In genomic region chr1:205976708-205977107, GRCh38 we compare ENCODE assay signal across 9 cellular contexts. TPM values are rescaled to one million over a fixed set of nuclear protein-coding genes. Genes with fewer than 3 reads are reported as not detected.
A peak's percentile ranks its signal among the peaks of the same experiment; 100 is the strongest.
DNase-seq lines count a peak whose midpoint lies in the region; ATAC-seq and TF ChIP-seq lines count a peak whose summit lies in the region.
"Had no signal": no experiment of that assay in that cellular context is flagged by ENCODE, and none has a peak within 500 bp of the region (broad histone marks: within the 10 kb centered on the region; RNA-seq: fewer than 3 reads in every experiment).

No MANE protein-coding gene starts in this region.

- peaks cover 10% of the 10 kb centered on the region for H3K9me3 Mint-ChIP-seq in GM23338

- H3K9me2 ChIP-seq in GM23338 (ENCODE audit: insufficient read depth), result no peaks in the 10 kb centered on the region

- no peaks in the 10 kb centered on the region for H3K79me2 ChIP-seq in GM23338 (replicated peaks; ENCODE audit: insufficient read depth)

- H3K27ac ChIP-seq in GM23338 (ENCODE audit: low read depth) (no peak overlapping the region), psoas muscle (peak overlapping the region; percentile 58)
- H3K27ac ChIP-seq: gastroesophageal sphincter had no signal

- intact Hi-C loops in psoas muscle (cut with DNase I), result loop anchor here (1.0 to 10.0 kb wide), 6 partner anchors 57 to 382 kb away; no protein-coding TSS in a partner anchor

- no peaks in the 10 kb centered on the region for H4K20me1 ChIP-seq in GM23338 (replicated peaks; ENCODE audit: insufficient read depth)

- H3K36me3 ChIP-seq in GM23338 (ENCODE audit: insufficient read depth) (no peaks in the 10 kb centered on the region), psoas muscle (ENCODE audit: insufficient read depth in 1 of 2, low read depth in 1 of 2) (no peaks in the 10 kb centered on the region)
- H3K36me3 ChIP-seq: gastroesophageal sphincter had no signal

- no peak overlapping the region for H3K4me3 Mint-ChIP-seq in GM23338

- peaks cover 7% of the 10 kb centered on the region for H3K27me3 Mint-ChIP-seq in GM23338 (ENCODE audit: insufficient read depth, low read depth, poor library complexity)

- H3K4me1 ChIP-seq in GM23338 (ENCODE audit: insufficient read depth) (no peaks in the 10 kb centered on the region), psoas muscle (peaks cover 12% of the 10 kb centered on the region)
- H3K4me1 ChIP-seq: gastroesophageal sphincter had no signal

- peaks cover 10% of the 10 kb centered on the region; the same call in 1 of the 2 replicates for H3F3A ChIP-seq in GM23338 (replicated peaks; ENCODE audit: low read depth)

- ATAC-seq in GM23338 (peak; percentile 58), psoas muscle (peak; percentile 85 to 94 (median 91)), GM21786 (IDR thresholded peaks at IDR 0.05; ENCODE audit: unreplicated experiment) (no peak), GM21576 (IDR thresholded peaks at IDR 0.05; ENCODE audit: unreplicated experiment) (no peak)

- peak; percentile 41 for DNase-seq in GM23338 (ENCODE audit: low spot score)
- peak; percentile 89 for DNase-seq in NCI-H526 treated with DMSO at 0.1 percent for 48 hours (lab: John Stamatoyannopoulos, UW)
- DNase-seq in fibroblast of pulmonary artery (ENCODE audit: low read depth), result peak; percentile 41
- peak; percentile 33 to 79 for DNase-seq in psoas muscle
- DNase-seq in amniotic stem cell (lab: John Stamatoyannopoulos, UW), result no peak
- no peak for DNase-seq in mucosa of gallbladder (ENCODE audit: low spot score)

- TF ChIP-seq CTCF in GM23338 (conservative IDR thresholded peaks at IDR 0.05; ENCODE audit: low read depth in 2 of 2) (no peak), fibroblast of pulmonary artery (IDR thresholded peaks at IDR 0.05; ENCODE audit: low read length, missing control alignments) (no peak), psoas muscle (IDR thresholded peaks at IDR 0.05) (no peak)

- H3K27me3 ChIP-seq in GM23338 (ENCODE audit: insufficient read depth), result no peaks in the 10 kb centered on the region
- H3K27me3 ChIP-seq in psoas muscle (ENCODE audit: insufficient read depth in 3 of 3, low read length in 2 of 3), result no peaks in the 10 kb centered on the region

- no peak overlapping the region for H3K4me2 ChIP-seq in GM23338

- peak overlapping the region; percentile 21; the same call in 1 of the 2 replicates for H2AFZ ChIP-seq in GM23338

- WGBS in psoas muscle, 3 donors, result 26 to 31% (median 28%) methylated on average over 7 of the region's 7 CpGs

- no peak overlapping the region for H3K27ac Mint-ChIP-seq in GM23338

- H3K4me1 Mint-ChIP-seq in GM23338, result peaks cover 2% of the 10 kb centered on the region; the same call in 2 of the 3 replicates

- no peaks in the 10 kb centered on the region; the same call in 2 of the 3 replicates for H3K36me3 Mint-ChIP-seq in GM23338 (ENCODE audit: low read depth)

- no peaks in the 10 kb centered on the region for H3K9me3 ChIP-seq in psoas muscle
- H3K9me3 ChIP-seq: gastroesophageal sphincter had no signal

- H3K4me3 ChIP-seq in GM23338, result no peak overlapping the region
- no peak overlapping the region for H3K4me3 ChIP-seq in fibroblast of pulmonary artery (replicated peaks; ENCODE audit: low read depth, low read length)
- H3K4me3 ChIP-seq in psoas muscle, result no peak overlapping the region
- H3K4me3 ChIP-seq: gastroesophageal sphincter had no signal

TF ChIP-seq in GM23338, 12 proteins besides CTCF, POLR2A, EP300 and RAD21:
- no peak for TF ChIP-seq POLR2AphosphoS5 (IDR thresholded peaks at IDR 0.05; ENCODE audit: low read depth)
- no peak for TF ChIP-seq EZH2 (IDR thresholded peaks at IDR 0.05; ENCODE audit: low read depth, unreplicated experiment)
- TF ChIP-seq CREB1 (CRISPR knock-in tag; IDR thresholded peaks at IDR 0.05; ENCODE audit: low read depth), result no peak
- no peak for TF ChIP-seq EZH2phosphoT487 (IDR thresholded peaks at IDR 0.05; ENCODE audit: unreplicated experiment)
- TF ChIP-seq ZNF331 (CRISPR knock-in tag; IDR thresholded peaks at IDR 0.05; ENCODE audit: low read depth), result no peak
- no peak for TF ChIP-seq NANOG (IDR thresholded peaks at IDR 0.05; ENCODE audit: borderline replicate concordance)
- no peak for TF ChIP-seq ETS1 (IDR thresholded peaks at IDR 0.05)

RNA-seq across cellular contexts. Expression of gene RAB7B, which starts 26.5 kb away (rescaled TPM):
- total RNA-seq in GM23338 (2014; rRNA removed; shearing (Covaris generic)), result not detected in 2 replicates
- not detected in 2 replicates for polyA plus RNA-seq in GM23338 (2016; fragmentation: Nextera tagmentation; extraction: Ambion mirVana)
- total RNA-seq in psoas muscle, result 1 to 10 TPM in 1 of 4 donors, under 1 TPM in 3; 0.17 to 1.2 (median 0.50) TPM
- under 1 TPM; 0.25 to 0.36 (median 0.27) TPM for polyA plus RNA-seq in psoas muscle
- total RNA-seq in mucosa of gallbladder, result 18.7 TPM

RNA-seq across cellular contexts. Expression of gene SLC26A9, which starts 33.5 kb away (rescaled TPM):
- not detected in 2 replicates for total RNA-seq in GM23338 (2014; rRNA removed; shearing (Covaris generic))
- polyA plus RNA-seq in GM23338 (2016; fragmentation: Nextera tagmentation; extraction: Ambion mirVana) (not detected in 2 replicates), psoas muscle (under 1 TPM; 0.16 to 0.56 (median 0.42) TPM)
- total RNA-seq in psoas muscle (1 to 10 TPM in 1 of 4 donors, under 1 TPM in 3; 0.15 to 5.5 (median 0.47) TPM), mucosa of gallbladder (1.3 TPM)

RNA-seq across cellular contexts. Expression of gene CTSE, which starts 47.0 kb away (rescaled TPM):
- total RNA-seq in GM23338 (2014; rRNA removed; shearing (Covaris generic)), result not detected in 2 replicates
- not detected in 2 replicates for polyA plus RNA-seq in GM23338 (2016; fragmentation: Nextera tagmentation; extraction: Ambion mirVana)
- under 1 TPM in 1 of 4 donors, not detected in 3; 0.20 TPM for total RNA-seq in psoas muscle
- polyA plus RNA-seq in psoas muscle, result under 1 TPM in 2 of 3 donors, not detected in 1; 0.03 to 0.22 TPM
- total RNA-seq in mucosa of gallbladder, result 105 TPM
- total RNA-seq: gastroesophageal sphincter had no signal

Comparison
In these comparisons a context has a peak if more than half of its experiments do, and no peak if none do; other contexts are left out.
1. ATAC-seq: peak in GM23338 (single experiment) and psoas muscle (4 of 4); none in GM21786 (single experiment) and GM21576 (single experiment).
2. DNase-seq: peak in GM23338 (single experiment), NCI-H526 treated with DMSO at 0.1 percent for 48 hours (single experiment), fibroblast of pulmonary artery (single experiment) and psoas muscle (2 of 2); none in amniotic stem cell (single experiment) and mucosa of gallbladder (single experiment).
3. RNA of gene CTSE, which starts 47.0 kb away (total RNA-seq): 105 TPM in mucosa of gallbladder (single experiment); 0.20 TPM in psoas muscle and not detected in GM23338; every median in the first group is over 10 times any median in the second.